16 cellular contexts compared by ENCODE assay signal in the genomic region with DNA sequence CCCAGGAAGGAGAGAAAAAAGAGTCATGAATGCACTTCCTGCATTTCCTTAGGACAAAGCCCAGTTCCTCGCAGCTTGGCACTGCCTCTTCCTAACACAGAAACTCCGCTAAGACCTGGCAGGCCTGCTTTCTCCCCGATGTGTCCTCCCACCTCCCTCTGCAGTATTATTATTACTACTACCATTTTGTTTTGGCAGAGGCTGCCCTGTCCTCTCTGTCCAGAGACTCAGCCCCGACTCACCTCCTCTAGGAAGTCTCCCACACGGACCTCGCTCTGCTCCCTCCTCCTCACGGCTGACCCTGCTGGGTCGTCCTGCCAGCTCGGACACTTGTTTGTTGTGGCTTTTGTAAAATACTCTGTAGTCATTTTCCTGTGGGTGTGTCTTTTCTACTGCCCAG.
A peak's percentile ranks its signal among the peaks of the same experiment; 100 is the strongest.
DNase-seq lines count a peak whose midpoint lies in the region; ATAC-seq and TF ChIP-seq lines count a peak whose summit lies in the region.
"Had no signal": no experiment of that assay in that cellular context is flagged by ENCODE, and none has a peak within 500 bp of the region (broad histone marks: within the 10 kb centered on the region; RNA-seq: fewer than 3 reads in every experiment).

No MANE protein-coding gene starts in this region.

- H3K9me3 Mint-ChIP-seq in nephron: no peaks in the 10 kb centered on the region
- no peaks in the 10 kb centered on the region for H3K9me3 Mint-ChIP-seq in activated CD4-positive, alpha-beta T cell treated with anti-CD3 and anti-CD28 coated beads for 36 hours (ENCODE audit: low read depth)

- H3K27me3 Mint-ChIP-seq in nephron (ENCODE audit: low read depth): peaks cover 3% of the 10 kb centered on the region
- H3K27me3 Mint-ChIP-seq in activated CD4-positive, alpha-beta T cell treated with anti-CD3 and anti-CD28 coated beads for 36 hours: peaks cover 6% of the 10 kb centered on the region
- H3K27me3 Mint-ChIP-seq: activated naive CD8-positive, alpha-beta T cell had no signal

- TF ChIP-seq CTCF in coronary artery (IDR thresholded peaks at IDR 0.05) (no peak), nephron (IDR thresholded peaks at IDR 0.05; ENCODE audit: unreplicated experiment in 3 of 3) (no peak), transverse colon (IDR thresholded peaks at IDR 0.05) (no peak), hepatocyte (IDR thresholded peaks at IDR 0.05; ENCODE audit: poor library complexity) (no peak)

- H3K4me1 ChIP-seq in transverse colon (peaks cover 20 to 66% (median 27%) of the 10 kb centered on the region in 4 donors), hepatocyte (ENCODE audit: insufficient read depth) (peaks cover 30% of the 10 kb centered on the region)

- H3K27ac ChIP-seq in coronary artery: peak overlapping the region; percentile 71 to 85
- peak overlapping the region; percentile 81 to 89 (median 86) for H3K27ac ChIP-seq in transverse colon
- H3K27ac ChIP-seq in hepatocyte: no peak overlapping the region
- H3K27ac ChIP-seq: HL-60, neural progenitor cell had no signal

- POLR2A ChIA-PET in activated CD4-positive, alpha-beta T cell treated with anti-CD3 and anti-CD28 coated beads for 36 hours (lab: Charles Lee): no interaction called here

- H3K27ac Mint-ChIP-seq in nephron: peak overlapping the region; percentile 88 to 96 (median 94)
- H3K27ac Mint-ChIP-seq in activated CD4-positive, alpha-beta T cell treated with anti-CD3 and anti-CD28 coated beads for 36 hours: no peak overlapping the region
- H3K27ac Mint-ChIP-seq: activated naive CD8-positive, alpha-beta T cell had no signal

- no peaks in the 10 kb centered on the region for H4K20me1 ChIP-seq in hepatocyte (ENCODE audit: insufficient read depth, poor library complexity, severe bottlenecking)

- no peak for TF ChIP-seq EP300 in transverse colon (IDR thresholded peaks at IDR 0.05; ENCODE audit: low read depth)

- no peaks in the 10 kb centered on the region for H3K9me2 ChIP-seq in hepatocyte (replicated peaks; ENCODE audit: insufficient read depth)

- no peaks in the 10 kb centered on the region for H3K9me3 ChIP-seq in transverse colon
- H3K9me3 ChIP-seq in hepatocyte (ENCODE audit: low read depth): no peaks in the 10 kb centered on the region

- H3K36me3 Mint-ChIP-seq in nephron (ENCODE audit: low read depth): peaks cover 7% of the 10 kb centered on the region
- H3K36me3 Mint-ChIP-seq in activated CD4-positive, alpha-beta T cell treated with anti-CD3 and anti-CD28 coated beads for 36 hours (ENCODE audit: low read depth): no peaks in the 10 kb centered on the region
- H3K36me3 Mint-ChIP-seq: activated naive CD8-positive, alpha-beta T cell had no signal

- peak overlapping the region in 1 of 3 experiments; percentile 45 for H3K4me3 Mint-ChIP-seq in nephron
- H3K4me3 Mint-ChIP-seq in activated CD4-positive, alpha-beta T cell treated with anti-CD3 and anti-CD28 coated beads for 36 hours: no peak overlapping the region
- H3K4me3 Mint-ChIP-seq: activated naive CD8-positive, alpha-beta T cell; neural progenitor cell had no signal

- intact Hi-C loops in transverse colon (cut with DNase I; ENCODE audit: low total_unique reads): no loop called here
- intact Hi-C loops in activated CD4-positive, alpha-beta T cell treated with anti-CD3 and anti-CD28 coated beads for 36 hours (cut with DNase I, micrococcal nuclease): no loop called here

- no peak for ATAC-seq in activated CD4-positive, alpha-beta T cell treated with anti-CD3 and anti-CD28 coated beads for 36 hours
- ATAC-seq: activated CD4-positive, CD25-positive, alpha-beta regulatory T cell treated with anti-CD3 and anti-CD28 coated beads, Interleukin-2, amount 50 U/mL, for 24 hours; Panc1 had no signal

- in situ Hi-C loops in transverse colon (cut with MboI; ENCODE audit: low pct_ligation_motif_present in 1 of 4, low pct_unique_long_range_greater_than_20kb in 1 of 4, low sequenced_read_pairs in 3 of 4): no loop called here

- H3K27me3 ChIP-seq in transverse colon: no peaks in the 10 kb centered on the region
- H3K27me3 ChIP-seq in hepatocyte: no peaks in the 10 kb centered on the region
- H3K27me3 ChIP-seq: neural progenitor cell had no signal

- H3K4me1 Mint-ChIP-seq in nephron: peaks cover 64% of the 10 kb centered on the region
- H3K4me1 Mint-ChIP-seq in activated CD4-positive, alpha-beta T cell treated with anti-CD3 and anti-CD28 coated beads for 36 hours: no peaks in the 10 kb centered on the region

- H3K4me3 ChIP-seq in coronary artery (peak overlapping the region; percentile 81), transverse colon (no peak overlapping the region), hepatocyte (no peak overlapping the region)
- H3K4me3 ChIP-seq: neural progenitor cell had no signal

- no peak overlapping the region for H3K4me2 ChIP-seq in hepatocyte
- H3K4me2 ChIP-seq: neural progenitor cell had no signal

- H3K36me3 ChIP-seq in transverse colon (no peaks in the 10 kb centered on the region), hepatocyte (replicated peaks; ENCODE audit: insufficient read depth, low read depth) (no peaks in the 10 kb centered on the region)
- H3K36me3 ChIP-seq: neural progenitor cell had no signal

- 72 to 73% methylated on average over 7 to 9 of the region's 9 CpGs for WGBS in transverse colon (ENCODE audit: low coverage in 1 of 2), 2 donors
- WGBS in hepatocyte (ENCODE audit: low lambda C conversion rate, missing lambda C conversion rate): 70% methylated on average over 9 of the region's 9 CpGs

- CTCF ChIA-PET in activated CD4-positive, alpha-beta T cell treated with anti-CD3 and anti-CD28 coated beads for 36 hours (lab: Charles Lee): no interaction called here

- no peak for TF ChIP-seq POLR2A in transverse colon (IDR thresholded peaks at IDR 0.05)

- DNase-seq in M059J (ENCODE audit: low read depth) (peak; percentile 60), coronary artery (ENCODE audit: low spot score) (no peak), transverse colon (no peak), hepatocyte (ENCODE audit: low spot score) (no peak), DMS79 treated with DMSO at 0.1 percent for 48 hours (lab: John Stamatoyannopoulos, UW) (no peak)
- no peak for DNase-seq in activated CD4-positive, alpha-beta T cell treated with anti-CD3 and anti-CD28 coated beads for 36 hours
- DNase-seq: Kasumi-1, NCI-H187, NCI-H524, T-helper 1 cell had no signal

- no peaks in the 10 kb centered on the region for H3K79me2 ChIP-seq in hepatocyte

- H2AFZ ChIP-seq in hepatocyte: no peak overlapping the region
- H2AFZ ChIP-seq: neural progenitor cell had no signal
